ENCODE assay signal across 12 cellular contexts in the genomic region with DNA sequence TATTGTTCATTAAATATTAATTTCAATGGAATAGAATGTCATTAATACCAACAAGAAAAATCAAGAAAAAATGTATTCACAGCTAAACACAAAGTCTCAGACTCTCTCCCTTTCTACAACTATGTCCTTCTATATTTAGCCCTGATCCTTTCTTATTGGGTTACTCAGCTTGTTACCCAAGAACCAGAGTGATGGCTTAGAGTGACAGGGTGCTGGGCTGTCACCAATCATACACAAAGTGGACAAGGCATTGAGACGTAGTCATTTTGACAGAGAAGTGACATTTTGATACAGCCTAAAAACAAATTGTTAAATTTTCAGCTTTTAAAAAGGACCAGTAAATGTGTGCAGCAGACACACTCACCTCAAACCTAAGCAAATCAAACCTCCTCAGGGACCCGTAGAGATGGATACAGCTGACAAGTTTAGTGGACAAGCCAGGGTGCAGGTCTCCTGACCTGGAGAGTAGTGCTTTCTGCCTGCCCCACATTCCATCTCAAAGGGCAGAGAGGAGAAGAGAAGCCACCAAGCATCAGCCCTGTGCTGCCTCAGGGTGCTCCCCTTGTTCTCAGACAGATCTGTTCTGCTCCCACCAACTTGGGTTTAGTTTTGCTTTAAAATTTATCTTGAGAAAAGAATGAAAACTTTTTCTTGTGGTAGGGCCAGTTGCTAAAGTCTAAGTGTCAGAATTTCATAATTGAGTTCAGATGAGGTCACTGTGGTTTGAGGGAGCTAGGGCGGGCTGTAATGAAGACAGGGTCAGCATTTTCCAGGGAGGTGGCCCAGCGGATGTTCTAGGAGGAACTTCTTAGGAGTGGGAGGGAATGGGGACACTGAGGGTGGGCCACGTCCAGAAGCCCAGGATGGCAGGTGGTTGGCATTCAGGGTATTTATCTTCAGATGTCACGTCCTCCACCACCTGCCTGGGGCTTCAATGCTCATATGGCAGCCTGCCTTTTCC.
DNase-seq lines count a peak whose midpoint lies in the region; ATAC-seq, FAIRE-seq and TF ChIP-seq lines count a peak whose summit lies in the region.
"Had no signal": no experiment of that assay in that cellular context is flagged by ENCODE, and none has a peak within 500 bp of the region (broad histone marks: within the 10 kb centered on the region; RNA-seq: fewer than 3 reads in every experiment).

No MANE protein-coding gene starts in this region.

- H2AFZ ChIP-seq in GM12878 (ENCODE audit: control insufficient read depth, low read depth, low read length) (no peak overlapping the region), MM.1S (ENCODE audit: low read length) (no peak overlapping the region)
- H2AFZ ChIP-seq: GM23248 had no signal

- H3K4me1 ChIP-seq in GM12878 (ENCODE audit: control insufficient read depth, insufficient read depth, low read length) = peaks cover 20% of the 10 kb centered on the region
- H3K4me1 ChIP-seq in naive thymus-derived CD4-positive, alpha-beta T cell (ENCODE audit: control insufficient read depth in 2 of 2, insufficient read depth in 2 of 2, low read length in 2 of 2) = peaks cover 0 to 13% of the 10 kb centered on the region in 2 donors
- peaks cover 19% of the 10 kb centered on the region for H3K4me1 ChIP-seq in MM.1S (ENCODE audit: low read length)

- no peak for FAIRE-seq in GM12878 (lab: Jason Lieb, UNC)

- peaks cover 0 to 3% (median 0%) of the 10 kb centered on the region in 7 donors for H3K9me3 Mint-ChIP-seq in CD14-positive monocyte
- H3K9me3 Mint-ChIP-seq in naive thymus-derived CD4-positive, alpha-beta T cell = no peaks in the 10 kb centered on the region
- H3K9me3 Mint-ChIP-seq: stimulated activated naive CD8-positive, alpha-beta T cell treated with anti-CD3 and anti-CD28 coated beads, Interleukin-15, amount 100 ng/mL, for 72 hours; T-helper 2 cell treated with Interferon-gamma antibody and Interleukin-4, amounts not matched to agents 5 μg/mL and 100 μg/mL, for 36 hours had no signal

- H3K9me3 ChIP-seq in GM12878 (replicated peaks; ENCODE audit: control insufficient read depth, insufficient read depth, low read length) (no peaks in the 10 kb centered on the region), MM.1S (replicated peaks; ENCODE audit: insufficient read depth, low read length) (no peaks in the 10 kb centered on the region)
- H3K9me3 ChIP-seq in naive thymus-derived CD4-positive, alpha-beta T cell (ENCODE audit: control insufficient read depth in 2 of 3, low read length in 3 of 3) = no peaks in the 10 kb centered on the region

- intact Hi-C loops in CD14-positive monocyte (cut with micrococcal nuclease) = no loop called here
- intact Hi-C loops in GM12878 (cut with micrococcal nuclease; ENCODE audit: unreplicated experiment) = no loop called here
- intact Hi-C loops in naive thymus-derived CD4-positive, alpha-beta T cell (cut with micrococcal nuclease) = no loop called here

- H3K27ac ChIP-seq in GM12878 (ENCODE audit: control insufficient read depth, insufficient read depth) (no peak overlapping the region), MM.1S (ENCODE audit: low read length) (no peak overlapping the region)
- no peak overlapping the region for H3K27ac ChIP-seq in naive thymus-derived CD4-positive, alpha-beta T cell (ENCODE audit: low read depth, low read length)
- H3K27ac ChIP-seq: GM23248 had no signal

- TF ChIP-seq RAD21 in GM12878 (IDR thresholded peaks at IDR 0.05; ENCODE audit: insufficient read depth, low read depth, low read length) = no peak

- WGBS in GM12878 (ENCODE audit: insufficient coverage, insufficient replicate concordance, low lambda C conversion rate, missing lambda C conversion rate) = 66% methylated on average over 6 of the region's 6 CpGs

- SMC1A ChIA-PET in GM12878 (lab: Charles Lee; ENCODE audit: uncharacterized antibody, unreplicated experiment) = interaction anchor here (1.6 kb wide), 1 partner anchor 8 kb away, joined by 3 read pairs; no protein-coding TSS in a partner anchor

- peaks cover 6% of the 10 kb centered on the region; the same call in 1 of the 2 replicates for H3F3A ChIP-seq in MM.1S (ENCODE audit: insufficient read depth, low read length)

- ATAC-seq in GM12878 (no peak), GM21717 (IDR thresholded peaks at IDR 0.05; ENCODE audit: unreplicated experiment) (no peak)
- ATAC-seq in naive thymus-derived CD4-positive, alpha-beta T cell = peak; percentile 71

- in situ Hi-C loops in GM12878 (cut with MboI) = no loop called here

- CTCF ChIA-PET in GM12878 (lab: Yijun Ruan, JAX) = no interaction called here
- CTCF ChIA-PET in naive thymus-derived CD4-positive, alpha-beta T cell (lab: Charles Lee) = no interaction called here

- peak; percentile 81 for DNase-seq in CD14-positive monocyte (ENCODE audit: low spot score)
- DNase-seq in NCI-H2171 (lab: John Stamatoyannopoulos, UW) = peak; percentile 54
- no peak for DNase-seq in GM12878 (ENCODE audit: low read depth, low spot score)
- no peak for DNase-seq in naive thymus-derived CD4-positive, alpha-beta T cell
- no peak for DNase-seq in hippocampal formation (lab: John Stamatoyannopoulos, UW)
- no peak for DNase-seq in MM.1S
- DNase-seq in iPS-NIHi11 (ENCODE audit: low spot score) = no peak
- DNase-seq: GM23248; stimulated activated naive CD8-positive, alpha-beta T cell treated with anti-CD3 and anti-CD28 coated beads, Interleukin-15, amount 100 ng/mL, for 72 hours had no signal

- H3K4me2 ChIP-seq in GM12878 (ENCODE audit: control insufficient read depth, insufficient read depth) (no peak overlapping the region), MM.1S (ENCODE audit: low read depth, low read length) (no peak overlapping the region)

- BruUV-seq in GM12878 (replicated peaks; lab: Mats Ljungman, UMichigan) = no TSS peak

- peaks cover 0 to 4% of the 10 kb centered on the region in 2 donors for H3K36me3 Mint-ChIP-seq in CD14-positive monocyte
- H3K36me3 Mint-ChIP-seq in naive thymus-derived CD4-positive, alpha-beta T cell = no peaks in the 10 kb centered on the region
- H3K36me3 Mint-ChIP-seq: brain had no signal

- H3K27ac Mint-ChIP-seq in CD14-positive monocyte = peak overlapping the region; percentile 91 to 98 (median 97)
- peak overlapping the region in 2 of 9 donors; percentile 21 to 63 for H3K27ac Mint-ChIP-seq in naive thymus-derived CD4-positive, alpha-beta T cell
- H3K27ac Mint-ChIP-seq: stimulated activated naive CD8-positive, alpha-beta T cell treated with anti-CD3 and anti-CD28 coated beads, Interleukin-15, amount 100 ng/mL, for 72 hours; T-helper 2 cell treated with Interferon-gamma antibody and Interleukin-4, amounts not matched to agents 5 μg/mL and 100 μg/mL, for 36 hours had no signal

- POLR2A ChIA-PET in GM12878 (lab: Charles Lee) = no interaction called here
- POLR2A ChIA-PET in naive thymus-derived CD4-positive, alpha-beta T cell (lab: Charles Lee) = no interaction called here

- H3K36me3 ChIP-seq in GM12878 (ENCODE audit: control insufficient read depth in 2 of 2, insufficient read depth in 2 of 2, low read length in 1 of 2) (no peaks in the 10 kb centered on the region), MM.1S (replicated peaks; ENCODE audit: insufficient read depth, low read length) (no peaks in the 10 kb centered on the region)
- H3K36me3 ChIP-seq in naive thymus-derived CD4-positive, alpha-beta T cell (ENCODE audit: control insufficient read depth in 2 of 3, insufficient read depth in 3 of 3, low read length in 3 of 3) = no peaks in the 10 kb centered on the region

- no peak for TF ChIP-seq POLR2A in GM12878 (IDR thresholded peaks at IDR 0.05; ENCODE audit: low read depth, low read length)

- TF ChIP-seq EP300 in GM12878 (IDR thresholded peaks at IDR 0.05; ENCODE audit: borderline replicate concordance in 1 of 2, control insufficient read depth in 1 of 2, low read depth in 2 of 2, low read length in 2 of 2) = no peak

- TF ChIP-seq CTCF in CD14-positive monocyte (IDR thresholded peaks at IDR 0.05) = no peak
- TF ChIP-seq CTCF in GM12878 (IDR thresholded peaks at IDR 0.05 in 2 of 3, conservative IDR thresholded peaks at IDR 0.05 in 1 of 3; ENCODE audit: control insufficient read depth in 2 of 3, extremely low read depth in 1 of 3, insufficient read depth in 1 of 3, low read depth in 3 of 3, low read length in 3 of 3) = no peak
- no peak for TF ChIP-seq CTCF in MM.1S (IDR thresholded peaks at IDR 0.05; ENCODE audit: low read length)

- no peaks in the 10 kb centered on the region for H3K9me2 ChIP-seq in MM.1S (replicated peaks; ENCODE audit: insufficient read depth, low read length)

- peaks cover 76% of the 10 kb centered on the region for H3K4me1 Mint-ChIP-seq in CD14-positive monocyte
- H3K4me1 Mint-ChIP-seq in naive thymus-derived CD4-positive, alpha-beta T cell = peaks cover 6 to 28% (median 13%) of the 10 kb centered on the region in 7 donors

- no peaks in the 10 kb centered on the region for H3K27me3 Mint-ChIP-seq in CD14-positive monocyte (ENCODE audit: low read depth in 3 of 3)
- no peaks in the 10 kb centered on the region for H3K27me3 Mint-ChIP-seq in naive thymus-derived CD4-positive, alpha-beta T cell
- H3K27me3 Mint-ChIP-seq: brain; stimulated activated naive CD8-positive, alpha-beta T cell treated with anti-CD3 and anti-CD28 coated beads, Interleukin-15, amount 100 ng/mL, for 72 hours had no signal

- H4K20me1 ChIP-seq in GM12878 (ENCODE audit: control insufficient read depth, insufficient read depth) (no peaks in the 10 kb centered on the region), MM.1S (ENCODE audit: insufficient read depth, low read length) (no peaks in the 10 kb centered on the region)

- no peak overlapping the region for H3K9ac ChIP-seq in GM12878 (ENCODE audit: control insufficient read depth, insufficient read depth, low read length)
- no peak overlapping the region for H3K9ac ChIP-seq in MM.1S (ENCODE audit: low read length)
- H3K9ac ChIP-seq: GM23248 had no signal

- no peaks in the 10 kb centered on the region for H3K79me2 ChIP-seq in GM12878 (ENCODE audit: control insufficient read depth, insufficient read depth, low read length)
- no peaks in the 10 kb centered on the region for H3K79me2 ChIP-seq in MM.1S (ENCODE audit: low read length)

- H3K27me3 ChIP-seq in GM12878 (replicated peaks in 1 of 2; ENCODE audit: control insufficient read depth in 2 of 2, insufficient read depth in 2 of 2, low read length in 1 of 2) = no peaks in the 10 kb centered on the region
- no peaks in the 10 kb centered on the region for H3K27me3 ChIP-seq in naive thymus-derived CD4-positive, alpha-beta T cell (ENCODE audit: control insufficient read depth in 2 of 2, insufficient read depth in 2 of 2, low read length in 2 of 2)
- no peaks in the 10 kb centered on the region for H3K27me3 ChIP-seq in MM.1S (replicated peaks; ENCODE audit: insufficient read depth, low read length)

- peak overlapping the region; percentile 56 to 83 for H3K4me3 Mint-ChIP-seq in CD14-positive monocyte
- no peak overlapping the region for H3K4me3 Mint-ChIP-seq in naive thymus-derived CD4-positive, alpha-beta T cell
- H3K4me3 Mint-ChIP-seq: brain; stimulated activated naive CD8-positive, alpha-beta T cell treated with anti-CD3 and anti-CD28 coated beads, Interleukin-15, amount 100 ng/mL, for 72 hours; T-helper 2 cell treated with Interferon-gamma antibody and Interleukin-4, amounts not matched to agents 5 μg/mL and 100 μg/mL, for 36 hours had no signal

- H3K4me3 ChIP-seq in GM12878 = no peak overlapping the region
- no peak overlapping the region for H3K4me3 ChIP-seq in naive thymus-derived CD4-positive, alpha-beta T cell (ENCODE audit: low read length)
- no peak overlapping the region for H3K4me3 ChIP-seq in MM.1S (ENCODE audit: low read length)
- H3K4me3 ChIP-seq: GM23248 had no signal

- RAD21 ChIA-PET in GM12878 (lab: Charles Lee; ENCODE audit: unreplicated experiment) = no interaction called here

Comparison
In these comparisons a context has a peak if more than half of its experiments do, and no peak if none do; other contexts are left out.
1. DNase-seq: peak in CD14-positive monocyte (single experiment) and NCI-H2171 (single experiment); none in GM12878 (single experiment), naive thymus-derived CD4-positive, alpha-beta T cell (0 of 9), hippocampal formation (0 of 2), MM.1S (single experiment) and iPS-NIHi11 (single experiment).
2. H3K4me3 Mint-ChIP-seq: peak in CD14-positive monocyte (2 of 2); none in naive thymus-derived CD4-positive, alpha-beta T cell (0 of 10).